ENCODE assay signal across 16 cellular contexts in the genomic region with DNA sequence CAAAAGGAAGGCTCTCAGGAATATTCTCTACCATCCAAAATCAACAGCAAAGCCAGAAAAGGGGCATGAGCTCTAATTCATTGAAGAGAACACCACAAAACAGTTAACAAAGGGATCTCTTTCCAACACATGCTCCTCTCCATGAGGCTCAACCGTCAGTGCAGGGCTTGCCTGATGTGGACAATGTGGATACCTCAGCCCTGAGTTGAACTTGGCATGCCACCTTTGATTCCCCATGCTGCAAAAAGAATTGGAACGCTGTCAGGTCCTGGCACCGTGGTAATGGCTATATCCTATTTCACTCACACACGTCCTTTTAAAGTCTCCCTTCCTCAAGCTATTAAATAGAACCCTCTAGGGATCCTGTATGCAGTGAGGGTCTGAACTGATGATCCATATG. TPM values are rescaled to one million over a fixed set of nuclear protein-coding genes. Genes with fewer than 3 reads are reported as not detected.
A peak's percentile ranks its signal among the peaks of the same experiment; 100 is the strongest.
DNase-seq lines count a peak whose midpoint lies in the region; ATAC-seq and TF ChIP-seq lines count a peak whose summit lies in the region.
"Had no signal": no experiment of that assay in that cellular context is flagged by ENCODE, and none has a peak within 500 bp of the region (broad histone marks: within the 10 kb centered on the region; RNA-seq: fewer than 3 reads in every experiment).

No MANE protein-coding gene starts in this region.

- DNase-seq in Ammon's horn (ENCODE audit: low spot score) = peak; percentile 37
- DNase-seq in NCI-H69 (lab: John Stamatoyannopoulos, UW) = peak; percentile 34
- peak in 1 of 2 donors; percentile 41 for DNase-seq in heart right ventricle
- DNase-seq in psoas muscle = peak; percentile 58 to 86
- no peak for DNase-seq in hepatic stellate cell (ENCODE audit: low spot score)
- no peak for DNase-seq in WERI-Rb-1
- DNase-seq in stimulated activated naive CD8-positive, alpha-beta T cell treated with anti-CD3 and anti-CD28 coated beads, Interleukin-15, amount 100 ng/mL, for 72 hours = no peak
- DNase-seq: activated CD4-positive, alpha-beta T cell treated with anti-CD3 and anti-CD28 coated beads for 4 hours; activated CD8-positive, alpha-beta memory T cell treated with anti-CD3 and anti-CD28 coated beads, Interleukin-2, amount 50 U/mL, for 48 hours; foreskin fibroblast; GF-D8; stimulated activated CD4-positive, alpha-beta T cell treated with anti-CD3 and anti-CD28 coated beads, Interleukin-2, amount 100 ng/mL, for 24 hours; T-helper 9 cell; trophoblast cell had no signal

- H3K36me3 ChIP-seq in heart right ventricle = peaks cover 0 to 63% (median 30%) of the 10 kb centered on the region in 9 donors
- peaks cover 6 to 44% of the 10 kb centered on the region in 2 donors for H3K36me3 ChIP-seq in psoas muscle (ENCODE audit: insufficient read depth in 1 of 2, low read depth in 1 of 2)
- H3K36me3 ChIP-seq in WERI-Rb-1 = peaks cover 19% of the 10 kb centered on the region

- no peaks in the 10 kb centered on the region for H3K4me1 Mint-ChIP-seq in stimulated activated naive CD8-positive, alpha-beta T cell treated with anti-CD3 and anti-CD28 coated beads, Interleukin-15, amount 100 ng/mL, for 72 hours
- H3K4me1 Mint-ChIP-seq: activated naive CD4-positive, alpha-beta T cell treated with anti-CD3 and anti-CD28 coated beads, Interleukin-2, amount 50 U/mL, for 24 hours had no signal

- H3K4me3 ChIP-seq in heart right ventricle = no peak overlapping the region
- no peak overlapping the region for H3K4me3 ChIP-seq in psoas muscle
- H3K4me3 ChIP-seq in WERI-Rb-1 (ENCODE audit: low read depth, low read length) = no peak overlapping the region

- H3K27me3 ChIP-seq in heart right ventricle = no peaks in the 10 kb centered on the region
- H3K27me3 ChIP-seq in psoas muscle (ENCODE audit: insufficient read depth in 3 of 3, low read length in 2 of 3) = no peaks in the 10 kb centered on the region
- no peaks in the 10 kb centered on the region for H3K27me3 ChIP-seq in WERI-Rb-1 (ENCODE audit: insufficient read depth, low read depth, severe bottlenecking)

- ATAC-seq in heart right ventricle (peak in 7 of 8 donors; percentile 25 to 82 (median 67)), psoas muscle (peak; percentile 92 to 97 (median 95)), GM21526 (IDR thresholded peaks at IDR 0.05; ENCODE audit: low FRiP score, unreplicated experiment) (no peak)
- ATAC-seq in stimulated activated naive CD8-positive, alpha-beta T cell treated with anti-CD3 and anti-CD28 coated beads, Interleukin-15, amount 100 ng/mL, for 72 hours = no peak

- H3K9me3 Mint-ChIP-seq in stimulated activated naive CD8-positive, alpha-beta T cell treated with anti-CD3 and anti-CD28 coated beads, Interleukin-15, amount 100 ng/mL, for 72 hours = no peaks in the 10 kb centered on the region
- H3K9me3 Mint-ChIP-seq: activated naive CD4-positive, alpha-beta T cell treated with anti-CD3 and anti-CD28 coated beads, Interleukin-2, amount 50 U/mL, for 24 hours had no signal

- H3K9me3 ChIP-seq in heart right ventricle (no peaks in the 10 kb centered on the region), psoas muscle (no peaks in the 10 kb centered on the region), WERI-Rb-1 (ENCODE audit: severe bottlenecking) (no peaks in the 10 kb centered on the region)

- H3K4me1 ChIP-seq in heart right ventricle = peaks cover 6 to 42% (median 26%) of the 10 kb centered on the region in 9 donors
- peaks cover 28% of the 10 kb centered on the region for H3K4me1 ChIP-seq in psoas muscle

- 28 to 30% methylated on average over 4 of the region's 4 CpGs for WGBS in heart right ventricle, 2 donors
- 9 to 20% (median 18%) methylated on average over 4 of the region's 4 CpGs for WGBS in psoas muscle, 3 donors

- no peak for TF ChIP-seq CTCF in heart right ventricle (IDR thresholded peaks at IDR 0.05)
- TF ChIP-seq CTCF in psoas muscle (IDR thresholded peaks at IDR 0.05) = no peak
- no peak for TF ChIP-seq CTCF in WERI-Rb-1 (IDR thresholded peaks at IDR 0.05; ENCODE audit: low read depth, low read length)

- H3K27ac Mint-ChIP-seq in stimulated activated naive CD8-positive, alpha-beta T cell treated with anti-CD3 and anti-CD28 coated beads, Interleukin-15, amount 100 ng/mL, for 72 hours = no peak overlapping the region
- H3K27ac Mint-ChIP-seq: activated naive CD4-positive, alpha-beta T cell treated with anti-CD3 and anti-CD28 coated beads, Interleukin-2, amount 50 U/mL, for 24 hours had no signal

- H3K27ac ChIP-seq in heart right ventricle (peak overlapping the region; percentile 24 to 81 (median 64)), psoas muscle (peak overlapping the region; percentile 68), WERI-Rb-1 (no peak overlapping the region)

- no peak overlapping the region for H3K4me3 Mint-ChIP-seq in stimulated activated naive CD8-positive, alpha-beta T cell treated with anti-CD3 and anti-CD28 coated beads, Interleukin-15, amount 100 ng/mL, for 72 hours
- H3K4me3 Mint-ChIP-seq: activated naive CD4-positive, alpha-beta T cell treated with anti-CD3 and anti-CD28 coated beads, Interleukin-2, amount 50 U/mL, for 24 hours had no signal

- no peaks in the 10 kb centered on the region for H3K27me3 Mint-ChIP-seq in stimulated activated naive CD8-positive, alpha-beta T cell treated with anti-CD3 and anti-CD28 coated beads, Interleukin-15, amount 100 ng/mL, for 72 hours
- H3K27me3 Mint-ChIP-seq: activated naive CD4-positive, alpha-beta T cell treated with anti-CD3 and anti-CD28 coated beads, Interleukin-2, amount 50 U/mL, for 24 hours had no signal

- intact Hi-C loops in heart right ventricle (cut with DNase I) (no loop called here), psoas muscle (cut with DNase I) (no loop called here)

RNA-seq across cellular contexts. Expression of a gene that starts 30.7 kb away (rescaled TPM):
- total RNA-seq in heart right ventricle (10 to 100 TPM; 16.7 to 28.9 (median 19.5) TPM), psoas muscle (10 to 100 TPM; 14.0 to 27.8 (median 21.3) TPM)
- polyA plus RNA-seq in heart right ventricle (10 to 100 TPM; 40.4 to 81.7 TPM), psoas muscle (10 to 100 TPM; 22.5 to 36.8 (median 24.1) TPM)

Comparison
In these comparisons a context has a peak if more than half of its experiments do, and no peak if none do; other contexts are left out.
1. DNase-seq: peak in Ammon's horn (single experiment), NCI-H69 (single experiment) and psoas muscle (2 of 2); none in hepatic stellate cell (single experiment), WERI-Rb-1 (single experiment) and stimulated activated naive CD8-positive, alpha-beta T cell treated with anti-CD3 and anti-CD28 coated beads, Interleukin-15, amount 100 ng/mL, for 72 hours (0 of 2).
2. ATAC-seq: peak in heart right ventricle (7 of 8) and psoas muscle (4 of 4); none in GM21526 (single experiment) and stimulated activated naive CD8-positive, alpha-beta T cell treated with anti-CD3 and anti-CD28 coated beads, Interleukin-15, amount 100 ng/mL, for 72 hours (single experiment).